8 cellular contexts compared by ENCODE assay signal in genomic region chr12:11648514-11649412, GRCh38. TPM values are rescaled to one million over a fixed set of nuclear protein-coding genes. Genes with fewer than 3 reads are reported as not detected.
DNase-seq lines count a peak whose midpoint lies in the region; ATAC-seq and TF ChIP-seq lines count a peak whose summit lies in the region.

No MANE protein-coding gene starts in this region.

- no peaks in the 10 kb centered on the region for H3K27me3 ChIP-seq in CD4-positive, CD25-positive, alpha-beta regulatory T cell (ENCODE audit: control insufficient read depth, insufficient read depth, low read length)
- H3K27me3 ChIP-seq in lung (ENCODE audit: control insufficient read depth, insufficient read depth) = no peaks in the 10 kb centered on the region

- H3K4me3 Mint-ChIP-seq in CD4-positive, CD25-positive, alpha-beta regulatory T cell = peak overlapping the region; percentile 88 to 98 (median 95)
- peak overlapping the region; percentile 95 for H3K4me3 Mint-ChIP-seq in activated CD4-positive, alpha-beta memory T cell treated with anti-CD3 and anti-CD28 coated beads, Interleukin-2, amount 10 ng/mL, durations not matched to agents 7 days and 5 days

- peak overlapping the region; percentile 96 for H3K4me3 ChIP-seq in CD4-positive, CD25-positive, alpha-beta regulatory T cell (ENCODE audit: low read depth, low read length)
- peak overlapping the region; percentile 59 for H3K4me3 ChIP-seq in lung

- H3K9me3 ChIP-seq in CD4-positive, CD25-positive, alpha-beta regulatory T cell (ENCODE audit: control insufficient read depth in 2 of 2, low read length in 2 of 2) = no peaks in the 10 kb centered on the region
- no peaks in the 10 kb centered on the region for H3K9me3 ChIP-seq in lung (ENCODE audit: control insufficient read depth in 2 of 2, insufficient read depth in 1 of 2, low read length in 1 of 2)

- DNase-seq in CD4-positive, CD25-positive, alpha-beta regulatory T cell = peak; percentile 60 to 81 (median 62)
- DNase-seq in NCI-H748 (lab: John Stamatoyannopoulos, UW; ENCODE audit: unreplicated experiment) (peak; percentile 89), lung (ENCODE audit: low spot score) (peak; percentile 73)
- peak; percentile 66 for DNase-seq in activated CD4-positive, alpha-beta memory T cell treated with anti-CD3 and anti-CD28 coated beads, Interleukin-2, amount 10 ng/mL, durations not matched to agents 7 days and 5 days
- peak; percentile 52 for DNase-seq in effector CD4-positive, alpha-beta T cell
- DNase-seq in stimulated activated CD4-positive, alpha-beta T cell treated with anti-CD3 and anti-CD28 coated beads, TNF-alpha, amount 100 ng/mL, for 4 hours (ENCODE audit: low read depth in 3 of 3) = peak; percentile 38 to 52 (median 44)

- POLR2A ChIA-PET in activated CD4-positive, alpha-beta memory T cell treated with anti-CD3 and anti-CD28 coated beads, Interleukin-2, amount 10 ng/mL, durations not matched to agents 7 days and 5 days (lab: Charles Lee) = interaction anchor here (0.6 to 3.3 kb wide), 15 partner anchors 17 to 1094 kb away, joined by 3 to 64 read pairs (median 10); partner anchors contain the start of genes BCL2L14, BORCS5 and SMIM10L1

- H3K4me1 ChIP-seq in CD4-positive, CD25-positive, alpha-beta regulatory T cell (ENCODE audit: control insufficient read depth, insufficient read depth, low read length, poor library complexity, severe bottlenecking) = peaks cover 39% of the 10 kb centered on the region
- peaks cover 0 to 9% of the 10 kb centered on the region in 2 donors for H3K4me1 ChIP-seq in lung (ENCODE audit: control insufficient read depth in 2 of 2, insufficient read depth in 2 of 2, low read length in 2 of 2)

- no peaks in the 10 kb centered on the region for H3K27me3 Mint-ChIP-seq in CD4-positive, CD25-positive, alpha-beta regulatory T cell
- H3K27me3 Mint-ChIP-seq in activated CD4-positive, alpha-beta memory T cell treated with anti-CD3 and anti-CD28 coated beads, Interleukin-2, amount 10 ng/mL, durations not matched to agents 7 days and 5 days = no peaks in the 10 kb centered on the region

- H3K36me3 ChIP-seq in CD4-positive, CD25-positive, alpha-beta regulatory T cell (ENCODE audit: control insufficient read depth, insufficient read depth, low read length) = no peaks in the 10 kb centered on the region
- H3K36me3 ChIP-seq in lung (ENCODE audit: control insufficient read depth in 2 of 2, insufficient read depth in 2 of 2, low read length in 2 of 2) = no peaks in the 10 kb centered on the region

- peaks cover 0 to 4% (median 0%) of the 10 kb centered on the region in 7 donors for H3K9me3 Mint-ChIP-seq in CD4-positive, CD25-positive, alpha-beta regulatory T cell
- no peaks in the 10 kb centered on the region for H3K9me3 Mint-ChIP-seq in activated CD4-positive, alpha-beta memory T cell treated with anti-CD3 and anti-CD28 coated beads, Interleukin-2, amount 10 ng/mL, durations not matched to agents 7 days and 5 days

- peaks cover 19 to 42% (median 30%) of the 10 kb centered on the region in 4 donors for H3K4me1 Mint-ChIP-seq in CD4-positive, CD25-positive, alpha-beta regulatory T cell
- peaks cover 25% of the 10 kb centered on the region for H3K4me1 Mint-ChIP-seq in activated CD4-positive, alpha-beta memory T cell treated with anti-CD3 and anti-CD28 coated beads, Interleukin-2, amount 10 ng/mL, durations not matched to agents 7 days and 5 days

- H3K27ac Mint-ChIP-seq in CD4-positive, CD25-positive, alpha-beta regulatory T cell = peak overlapping the region; percentile 94 to 97 (median 94)
- H3K27ac Mint-ChIP-seq in activated CD4-positive, alpha-beta memory T cell treated with anti-CD3 and anti-CD28 coated beads, Interleukin-2, amount 10 ng/mL, durations not matched to agents 7 days and 5 days = peak overlapping the region; percentile 95

- WGBS in lung, 2 donors = 0% methylated on average over 47 to 58 of the region's 58 CpGs

- H3K27ac ChIP-seq in CD4-positive, CD25-positive, alpha-beta regulatory T cell (ENCODE audit: insufficient read depth, low read length, poor library complexity, severe bottlenecking) = peak overlapping the region; percentile 78
- peak overlapping the region; percentile 92 to 99 for H3K27ac ChIP-seq in lung (ENCODE audit: low read depth in 1 of 2, low read length in 1 of 2)

- CTCF ChIA-PET in activated CD4-positive, alpha-beta memory T cell treated with anti-CD3 and anti-CD28 coated beads, Interleukin-2, amount 10 ng/mL, durations not matched to agents 7 days and 5 days (lab: Charles Lee) = interaction anchor here (2.1 kb wide), 1 partner anchor 360 kb away, joined by 16 read pairs; no protein-coding TSS in a partner anchor

- H3K36me3 Mint-ChIP-seq in CD4-positive, CD25-positive, alpha-beta regulatory T cell = peaks cover 3% of the 10 kb centered on the region
- H3K36me3 Mint-ChIP-seq in activated CD4-positive, alpha-beta memory T cell treated with anti-CD3 and anti-CD28 coated beads, Interleukin-2, amount 10 ng/mL, durations not matched to agents 7 days and 5 days (ENCODE audit: low read depth) = peaks cover 13% of the 10 kb centered on the region

- peak; percentile 47 to 52 for ATAC-seq in CD4-positive, CD25-positive, alpha-beta regulatory T cell (ENCODE audit: low read depth in 2 of 2)
- ATAC-seq in GM19372 (IDR thresholded peaks at IDR 0.05; ENCODE audit: low read depth, unreplicated experiment) = peak; percentile 23
- peak; percentile 21 for ATAC-seq in HG03520 (IDR thresholded peaks at IDR 0.05; ENCODE audit: unreplicated experiment)
- ATAC-seq in lung (ENCODE audit: insufficient read depth, low FRiP score) = peak; percentile 54

- TF ChIP-seq CTCF in lung (IDR thresholded peaks at IDR 0.05; ENCODE audit: control extremely low read depth, extremely low read depth) = no peak

RNA-seq across cellular contexts. Expression of gene ETV6, which starts 0.7 kb away (rescaled TPM):
- 62.5 TPM for total RNA-seq in CD4-positive, CD25-positive, alpha-beta regulatory T cell
- polyA plus RNA-seq in CD4-positive, CD25-positive, alpha-beta regulatory T cell = 1 to 10 TPM; 2.5 to 4.2 (median 3.5) TPM
- 10 to 100 TPM; 53.7 to 54.9 TPM for total RNA-seq in activated CD4-positive, alpha-beta memory T cell treated with anti-CD3 and anti-CD28 coated beads, Interleukin-2, amount 10 ng/mL, durations not matched to agents 7 days and 5 days
- total RNA-seq in lung = 10 to 100 TPM; 16.9 to 45.7 TPM
- polyA plus RNA-seq in lung = 10 to 100 TPM in 1 of 2 donors, 1 to 10 TPM in 1; 8.6 to 10.2 TPM

Comparison
In these comparisons a context has a peak if more than half of its experiments do, and no peak if none do; other contexts are left out.
1. Peak in every context shown above with its lines: DNase-seq, ATAC-seq, H3K4me3 ChIP-seq and H3K27ac ChIP-seq.